ENCODE assay signal across 20 cellular contexts in the genomic region with DNA sequence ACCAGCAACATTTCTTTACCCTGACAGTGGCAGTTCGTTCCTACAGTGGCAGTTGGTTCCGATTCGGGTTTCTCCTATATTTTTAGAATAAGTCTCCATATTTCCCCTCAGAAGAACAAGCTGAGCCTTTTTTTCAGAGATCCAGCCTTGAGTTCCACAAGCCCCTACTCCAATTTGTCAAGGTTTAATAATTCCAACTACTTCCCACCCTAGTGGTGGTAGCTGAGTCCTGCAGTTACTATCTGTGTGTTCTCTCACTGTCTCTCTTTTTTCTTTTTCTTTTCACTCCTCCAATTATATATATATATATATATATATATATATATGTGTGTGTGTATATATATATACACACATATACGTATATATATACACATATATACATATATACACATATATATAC.
DNase-seq lines count a peak whose midpoint lies in the region; ATAC-seq, FAIRE-seq and TF ChIP-seq lines count a peak whose summit lies in the region.
"Had no signal": no experiment of that assay in that cellular context is flagged by ENCODE, and none has a peak within 500 bp of the region (broad histone marks: within the 10 kb centered on the region; RNA-seq: fewer than 3 reads in every experiment).

No MANE protein-coding gene starts in this region.

- H2AFZ ChIP-seq in H1 (ENCODE audit: low read length): peak overlapping the region; percentile 23; the same call in 1 of the 2 replicates
- H2AFZ ChIP-seq: PC-9 had no signal

- H2BK5ac ChIP-seq in H1 (ENCODE audit: low read depth, low read length): no peak overlapping the region

- no peak overlapping the region for H3K4ac ChIP-seq in H1 (replicated peaks; ENCODE audit: insufficient read length, low read depth, low read length)

- no peaks in the 10 kb centered on the region for H3K79me2 ChIP-seq in H1 (ENCODE audit: control insufficient read depth in 1 of 2, insufficient read depth in 2 of 2, low read length in 2 of 2)

- no peaks in the 10 kb centered on the region for H3K4me1 ChIP-seq in BE2C
- no peaks in the 10 kb centered on the region for H3K4me1 ChIP-seq in H1 (replicated peaks in 1 of 4; ENCODE audit: control insufficient read depth in 3 of 4, insufficient read depth in 4 of 4, low read length in 3 of 4)
- no peaks in the 10 kb centered on the region for H3K4me1 ChIP-seq in left lung
- H3K4me1 ChIP-seq: sigmoid colon, SJSA1, transverse colon had no signal

- no peaks in the 10 kb centered on the region for H3K36me3 ChIP-seq in BE2C
- no peaks in the 10 kb centered on the region for H3K36me3 ChIP-seq in H7 (replicated peaks; ENCODE audit: control insufficient read depth, insufficient read depth, low read length)
- H3K36me3 ChIP-seq in H1 (ENCODE audit: control insufficient read depth in 2 of 4, insufficient read depth in 4 of 4, low read length in 3 of 4): no peaks in the 10 kb centered on the region
- no peaks in the 10 kb centered on the region for H3K36me3 ChIP-seq in left lung
- H3K36me3 ChIP-seq: sigmoid colon, SJSA1, transverse colon had no signal

- H3K9me3 Mint-ChIP-seq in mesothelial cell of epicardium: peaks cover 22% of the 10 kb centered on the region

- no peak overlapping the region for H3K23ac ChIP-seq in H1 (ENCODE audit: insufficient read length)

- no peak overlapping the region for H3K27ac Mint-ChIP-seq in mesothelial cell of epicardium
- H3K27ac Mint-ChIP-seq: activated naive CD4-positive, alpha-beta T cell treated with anti-CD3 and anti-CD28 coated beads, Interleukin-2, amount 50 U/mL, for 72 hours had no signal

- no peak overlapping the region for H2AK5ac ChIP-seq in H1 (ENCODE audit: low read depth, low read length)

- no peaks in the 10 kb centered on the region for H3K27me3 Mint-ChIP-seq in mesothelial cell of epicardium (ENCODE audit: low read depth)

- no peak overlapping the region for H3K18ac ChIP-seq in H1 (ENCODE audit: extremely low read depth, low read length)

- H3K56ac ChIP-seq in H1 (replicated peaks; ENCODE audit: insufficient read length, low read depth, low read length): no peak overlapping the region

- TF ChIP-seq POLR2A in H1 (IDR thresholded peaks at IDR 0.05; ENCODE audit: control extremely low read depth in 1 of 2, low read depth in 2 of 2, low read length in 2 of 2): no peak

- H2BK12ac ChIP-seq in H1 (ENCODE audit: low read depth, low read length): no peak overlapping the region

- H3K9me3 ChIP-seq in BE2C: no peaks in the 10 kb centered on the region
- H3K9me3 ChIP-seq in H1 (ENCODE audit: insufficient read depth in 2 of 2, low read depth in 1 of 2, low read length in 1 of 2): no peaks in the 10 kb centered on the region
- H3K9me3 ChIP-seq in left lung: peaks cover 0 to 18% of the 10 kb centered on the region in 2 donors
- H3K9me3 ChIP-seq: SJSA1, transverse colon had no signal

- peak; percentile 24 to 27; a peak in 2 of 4 replicates for TF ChIP-seq RAD21 in H1 (IDR thresholded peaks at IDR 0.05 in 1 of 2, conservative IDR thresholded peaks at IDR 0.05 in 1 of 2; ENCODE audit: low read depth in 2 of 2, low read length in 2 of 2)

- H3K4me2 ChIP-seq in H1 (ENCODE audit: insufficient read depth in 1 of 2, low read depth in 2 of 2, low read length in 2 of 2): no peak overlapping the region
- H3K4me2 ChIP-seq: PC-9 had no signal

- H2BK120ac ChIP-seq in H1 (replicated peaks; ENCODE audit: low read depth, low read length): no peak overlapping the region

- no peak for DNase-seq in BE2C
- DNase-seq in H7: peak; percentile 0
- DNase-seq in H1 (ENCODE audit: low read depth in 1 of 2, low spot score in 2 of 2): no peak
- DNase-seq in mesothelial cell of epicardium (ENCODE audit: low spot score in 2 of 2, unreplicated experiment in 2 of 2): no peak
- no peak for DNase-seq in RPMI8226
- DNase-seq in stimulated activated naive CD4-positive, alpha-beta T cell treated with Interleukin-2 at 50 U/mL for 16 hours (lab: John Stamatoyannopoulos, UW): no peak
- no peak for DNase-seq in left lung
- DNase-seq: AML-193; left ventricle myocardium superior; MM.1S; NCI-H1694 treated with DMSO at 0.1 percent for 48 hours; NCI-H774; PC-9; sigmoid colon; stimulated activated CD4-positive, alpha-beta T cell treated with anti-CD3 and anti-CD28 coated beads, Interleukin-1b, Interleukin-23, amount 100 ng/mL, for 48 hours; stimulated activated naive CD8-positive, alpha-beta T cell treated with anti-CD3 and anti-CD28 coated beads, Interleukin-15, Interleukin-2, amounts not matched to agents 100 U/mL and 50 U/mL, for 24 hours; transverse colon had no signal

- no peak for FAIRE-seq in H1 (lab: Jason Lieb, UNC)

- H3K36me3 Mint-ChIP-seq in mesothelial cell of epicardium: no peaks in the 10 kb centered on the region
- H3K36me3 Mint-ChIP-seq: activated naive CD4-positive, alpha-beta T cell treated with anti-CD3 and anti-CD28 coated beads, Interleukin-2, amount 50 U/mL, for 72 hours had no signal

- POLR2A ChIA-PET in H1 (lab: Charles Lee; ENCODE audit: partially characterized antibody): no interaction called here

- CTCF ChIA-PET in H1 (lab: Charles Lee; ENCODE audit: partially characterized antibody): interaction anchor here (0.6 to 2.9 kb wide), 30 partner anchors 8 to 1390 kb away, joined by 3 to 18 read pairs (median 4); no protein-coding TSS in a partner anchor

- H4K91ac ChIP-seq in H1 (replicated peaks; ENCODE audit: insufficient read length, low read length): no peak overlapping the region

- no peak overlapping the region for H3K4me3 ChIP-seq in BE2C (ENCODE audit: low read depth, low read length)
- H3K4me3 ChIP-seq in H7 (ENCODE audit: insufficient read depth, low read depth, low read length): no peak overlapping the region
- H3K4me3 ChIP-seq in H1 (ENCODE audit: extremely low read depth in 1 of 4, insufficient read depth in 2 of 4, low read depth in 3 of 4, low read length in 4 of 4): no peak overlapping the region
- H3K4me3 ChIP-seq in left lung: no peak overlapping the region
- H3K4me3 ChIP-seq: PC-9, sigmoid colon, SJSA1, transverse colon had no signal

- H3K27ac ChIP-seq in H1 (ENCODE audit: low read depth, low read length) (no peak overlapping the region), left lung (no peak overlapping the region)
- H3K27ac ChIP-seq: PC-9, sigmoid colon, SJSA1, transverse colon had no signal

- peak; percentile 41 for TF ChIP-seq CTCF in BE2C (IDR thresholded peaks at IDR 0.05; ENCODE audit: low read depth, low read length)
- peak in 2 of 3 experiments; percentile 21 to 25; a peak in 2 of 4 replicates for TF ChIP-seq CTCF in H1 (IDR thresholded peaks at IDR 0.05; ENCODE audit: control extremely low read depth in 1 of 3, insufficient read depth in 1 of 3, low read depth in 1 of 3, low read length in 3 of 3)
- TF ChIP-seq CTCF in mesothelial cell of epicardium (IDR thresholded peaks at IDR 0.05; ENCODE audit: unreplicated experiment): peak; percentile 26
- no peak for TF ChIP-seq CTCF in left lung (IDR thresholded peaks at IDR 0.05)

- H3K27me3 ChIP-seq in BE2C (no peaks in the 10 kb centered on the region), H7 (ENCODE audit: control insufficient read depth, insufficient read depth, low read length) (no peaks in the 10 kb centered on the region), H1 (replicated peaks in 1 of 4; ENCODE audit: control insufficient read depth in 3 of 4, extremely low read depth in 1 of 4, insufficient read depth in 3 of 4, low read length in 3 of 4) (no peaks in the 10 kb centered on the region), left lung (no peaks in the 10 kb centered on the region)
- H3K27me3 ChIP-seq: sigmoid colon, SJSA1, transverse colon had no signal

- no peak overlapping the region for H4K8ac ChIP-seq in H1 (ENCODE audit: extremely low read depth, insufficient read depth, low read length)

- H2BK15ac ChIP-seq in H1 (ENCODE audit: low read length): no peak overlapping the region

- H3K14ac ChIP-seq in H1 (ENCODE audit: insufficient read length): no peak overlapping the region

- H3K4me1 Mint-ChIP-seq in mesothelial cell of epicardium: no peaks in the 10 kb centered on the region

- TF ChIP-seq EP300 in H1 (IDR thresholded peaks at IDR 0.05; ENCODE audit: borderline replicate concordance in 1 of 2, low read depth in 2 of 2, low read length in 2 of 2): no peak

- no peak overlapping the region for H2BK20ac ChIP-seq in H1 (ENCODE audit: low read length)

- H3K4me3 Mint-ChIP-seq in mesothelial cell of epicardium: no peak overlapping the region

- WGBS in H1 (ENCODE audit: extremely low coverage in 1 of 2, insufficient coverage in 1 of 2, insufficient read length in 1 of 2, insufficient replicate concordance in 2 of 2, low coverage in 1 of 2, low lambda C conversion rate in 2 of 2, missing lambda C conversion rate in 1 of 2), 2 experiments: 70% methylated on average over 4 of the region's 4 CpGs; no CpG with 5 or more reads in 1 of the 2 experiments

- no peaks in the 10 kb centered on the region for H4K20me1 ChIP-seq in H1 (replicated peaks in 1 of 2; ENCODE audit: control insufficient read depth in 1 of 2, insufficient read depth in 2 of 2, low read length in 2 of 2)

- H3K23me2 ChIP-seq in H1 (ENCODE audit: low read depth, low read length): no peaks in the 10 kb centered on the region

- ATAC-seq in left lung (no peak), GM21528 (IDR thresholded peaks at IDR 0.05; ENCODE audit: low FRiP score, unreplicated experiment) (no peak)
- ATAC-seq: activated naive CD4-positive, alpha-beta T cell treated with anti-CD3 and anti-CD28 coated beads, Interleukin-2, amount 50 U/mL, for 72 hours; left ventricle myocardium superior; stimulated activated naive CD8-positive, alpha-beta T cell treated with anti-CD3 and anti-CD28 coated beads, Interleukin-15, Interleukin-2, amounts not matched to agents 100 U/mL and 50 U/mL, for 24 hours had no signal

- no peaks in the 10 kb centered on the region for H3K79me1 ChIP-seq in H1 (ENCODE audit: low read depth, low read length)

- H4K5ac ChIP-seq in H1 (ENCODE audit: insufficient read length, low read depth, low read length): no peak overlapping the region

- H3K9ac ChIP-seq in H1 (replicated peaks in 1 of 4; ENCODE audit: extremely low read depth in 1 of 4, low read depth in 3 of 4, low read length in 3 of 4): no peak overlapping the region

- intact Hi-C loops in left lung (cut with DNase I): no loop called here

TF ChIP-seq in H1, 55 proteins besides CTCF, POLR2A, EP300 and RAD21 (continues in another document):
- TF ChIP-seq BRCA1 (IDR thresholded peaks at IDR 0.05; ENCODE audit: low read depth, low read length) (no peak), KDM5A (IDR thresholded peaks at IDR 0.05; ENCODE audit: low read length) (no peak), RXRA (IDR thresholded peaks at IDR 0.05; ENCODE audit: insufficient read depth, low read depth, low read length) (no peak), CBX8 (IDR thresholded peaks at IDR 0.05; ENCODE audit: borderline replicate concordance, low read depth, low read length) (no peak), RNF2 (IDR thresholded peaks at IDR 0.05; ENCODE audit: borderline replicate concordance, low read depth, low read length, missing control alignments, poor library complexity, severe bottlenecking) (no peak), GABPA (IDR thresholded peaks at IDR 0.05; ENCODE audit: borderline replicate concordance, insufficient read depth, low read length) (no peak), NRF1 (IDR thresholded peaks at IDR 0.05; ENCODE audit: low read depth, low read length) (no peak), CTBP2 (IDR thresholded peaks at IDR 0.05; ENCODE audit: borderline replicate concordance, insufficient read depth, insufficient read length, low read length) (no peak)

Comparison
In these comparisons a context has a peak if more than half of its experiments do, and no peak if none do; other contexts are left out.
1. CTCF ChIP-seq: peak in BE2C (single experiment), H1 (2 of 3) and mesothelial cell of epicardium (single experiment); none in left lung (0 of 2).